ENCODE assay signal across 8 cellular contexts in the genomic region with DNA sequence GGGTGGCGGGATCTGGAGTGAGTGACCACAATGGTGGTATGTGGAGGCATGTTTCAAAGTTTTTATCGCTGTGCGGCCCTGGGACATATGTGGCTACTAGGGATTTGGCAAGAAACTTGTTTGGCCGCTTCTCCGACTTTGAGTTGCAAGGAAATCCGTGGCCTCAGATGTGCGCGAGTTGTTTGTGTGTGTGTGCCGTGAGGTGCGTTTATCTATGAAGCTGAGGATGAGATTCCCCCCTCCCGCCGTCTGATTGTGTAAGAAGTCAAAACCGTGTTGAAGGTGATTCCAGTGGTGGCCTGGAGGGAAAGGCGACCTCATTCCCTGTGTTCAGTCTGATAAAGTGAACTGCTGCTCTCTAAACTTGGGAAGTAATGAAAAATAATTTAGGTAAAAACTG. TPM values are rescaled to one million over a fixed set of nuclear protein-coding genes. Genes with fewer than 3 reads are reported as not detected.
A peak's percentile ranks its signal among the peaks of the same experiment; 100 is the strongest.
DNase-seq lines count a peak whose midpoint lies in the region; ATAC-seq and TF ChIP-seq lines count a peak whose summit lies in the region.

No MANE protein-coding gene starts in this region.

- no peak for ATAC-seq in stimulated activated naive CD8-positive, alpha-beta T cell treated with anti-CD3 and anti-CD28 coated beads, Interleukin-15, amount 100 ng/mL, for 72 hours
- ATAC-seq in GM21528 (IDR thresholded peaks at IDR 0.05; ENCODE audit: low FRiP score, unreplicated experiment) = no peak

- DNase-seq in AG09309 (ENCODE audit: low read depth) = no peak
- peak; percentile 22 for DNase-seq in HK-2 (ENCODE audit: unreplicated experiment)
- peak; percentile 50 for DNase-seq in adipocyte (ENCODE audit: low read depth)
- DNase-seq in immature natural killer cell = no peak
- DNase-seq in stimulated activated naive CD8-positive, alpha-beta T cell treated with anti-CD3 and anti-CD28 coated beads, Interleukin-15, amount 100 ng/mL, for 72 hours = no peak
- DNase-seq in posterior cingulate gyrus = no peak
- no peak for DNase-seq in effector CD8-positive, alpha-beta T cell (lab: John Stamatoyannopoulos, UW)

- peaks cover 8% of the 10 kb centered on the region for H3K4me1 ChIP-seq in adipocyte (ENCODE audit: control insufficient read depth, insufficient read depth, low read length)

- no peaks in the 10 kb centered on the region for H3K9me3 ChIP-seq in adipocyte (ENCODE audit: control insufficient read depth, low read length)

- H3K9ac ChIP-seq in adipocyte (ENCODE audit: low read length) = peak overlapping the region; percentile 75

- H3K4me3 ChIP-seq in AG09309 (ENCODE audit: control insufficient read depth, low read depth, low read length) = peak overlapping the region; percentile 70
- peak overlapping the region; percentile 83 for H3K4me3 ChIP-seq in adipocyte (ENCODE audit: low read length)

- H3K36me3 ChIP-seq in adipocyte (ENCODE audit: control insufficient read depth, insufficient read depth, low read length, severe bottlenecking) = no peaks in the 10 kb centered on the region

- H3K9me3 Mint-ChIP-seq in immature natural killer cell = peaks cover 0 to 3% (median 0%) of the 10 kb centered on the region in 6 donors
- no peaks in the 10 kb centered on the region for H3K9me3 Mint-ChIP-seq in stimulated activated naive CD8-positive, alpha-beta T cell treated with anti-CD3 and anti-CD28 coated beads, Interleukin-15, amount 100 ng/mL, for 72 hours

- peaks cover 11% of the 10 kb centered on the region for H3K27me3 ChIP-seq in adipocyte (replicated peaks; ENCODE audit: control insufficient read depth, insufficient read depth, low read length)

- TF ChIP-seq CTCF in AG09309 (IDR thresholded peaks at IDR 0.05; ENCODE audit: control insufficient read depth, insufficient read depth, low read depth, low read length, missing control alignments) = no peak

- peak overlapping the region; percentile 77 to 84 (median 80) for H3K4me3 Mint-ChIP-seq in immature natural killer cell
- peak overlapping the region; percentile 76 to 80 for H3K4me3 Mint-ChIP-seq in stimulated activated naive CD8-positive, alpha-beta T cell treated with anti-CD3 and anti-CD28 coated beads, Interleukin-15, amount 100 ng/mL, for 72 hours

- H3K27me3 Mint-ChIP-seq in immature natural killer cell (ENCODE audit: low read depth in 3 of 3) = peaks cover 3 to 27% (median 5%) of the 10 kb centered on the region in 3 donors
- H3K27me3 Mint-ChIP-seq in stimulated activated naive CD8-positive, alpha-beta T cell treated with anti-CD3 and anti-CD28 coated beads, Interleukin-15, amount 100 ng/mL, for 72 hours = peaks cover 68% of the 10 kb centered on the region

- H3K4me1 Mint-ChIP-seq in immature natural killer cell = peaks cover 7 to 9% of the 10 kb centered on the region in 2 donors
- H3K4me1 Mint-ChIP-seq in stimulated activated naive CD8-positive, alpha-beta T cell treated with anti-CD3 and anti-CD28 coated beads, Interleukin-15, amount 100 ng/mL, for 72 hours = peaks cover 8% of the 10 kb centered on the region

- intact Hi-C loops in posterior cingulate gyrus (cut with DNase I) = loop anchor here (10.0 kb wide), 1 partner anchor 81 kb away; no protein-coding TSS in a partner anchor

- H3K36me3 Mint-ChIP-seq in immature natural killer cell = no peaks in the 10 kb centered on the region

- no peak overlapping the region for H3K27ac Mint-ChIP-seq in immature natural killer cell
- H3K27ac Mint-ChIP-seq in stimulated activated naive CD8-positive, alpha-beta T cell treated with anti-CD3 and anti-CD28 coated beads, Interleukin-15, amount 100 ng/mL, for 72 hours = no peak overlapping the region

RNA-seq across cellular contexts. Expression of a gene that starts 1.5 kb away (rescaled TPM):
- polyA plus RNA-seq in immature natural killer cell = under 1 TPM in 1 of 3 donors, not detected in 2; 0.20 TPM

Comparison
In these comparisons a context has a peak if more than half of its experiments do, and no peak if none do; other contexts are left out.
1. DNase-seq: peak in HK-2 (single experiment) and adipocyte (single experiment); none in AG09309 (single experiment), immature natural killer cell (0 of 3), stimulated activated naive CD8-positive, alpha-beta T cell treated with anti-CD3 and anti-CD28 coated beads, Interleukin-15, amount 100 ng/mL, for 72 hours (0 of 2), posterior cingulate gyrus (0 of 10) and effector CD8-positive, alpha-beta T cell (single experiment).